Comparison of ENCODE assay signal across 35 cellular contexts in genomic region chr17:77933777-77934398, GRCh38. TPM values are rescaled to one million over a fixed set of nuclear protein-coding genes. Genes with fewer than 3 reads are reported as not detected.
DNase-seq lines count a peak whose midpoint lies in the region; ATAC-seq, FAIRE-seq and TF ChIP-seq lines count a peak whose summit lies in the region.
"Had no signal": no experiment of that assay in that cellular context is flagged by ENCODE, and none has a peak within 500 bp of the region (broad histone marks: within the 10 kb centered on the region; RNA-seq: fewer than 3 reads in every experiment).

No MANE protein-coding gene starts in this region.

- WGBS in HepG2 (ENCODE audit: low lambda C conversion rate), result 65% methylated on average over 6 of the region's 6 CpGs
- 76% methylated on average over 5 of the region's 6 CpGs for WGBS in right lobe of liver (ENCODE audit: insufficient coverage, low coverage, low lambda C conversion rate, missing lambda C conversion rate)

- no peak overlapping the region for H3K9ac ChIP-seq in HepG2 (ENCODE audit: insufficient read depth, low read depth, low read length)

- H3K9me3 Mint-ChIP-seq in central memory CD8-positive, alpha-beta T cell, result no peaks in the 10 kb centered on the region
- H3K9me3 Mint-ChIP-seq: activated naive CD4-positive, alpha-beta T cell treated with anti-CD3 and anti-CD28 coated beads for 36 hours; activated T-helper 1 cell treated with anti-CD3 and anti-CD28 coated beads, Interleukin-12 subunit alpha, Interleukin-12 subunit beta, Interleukin-2, Interleukin-4 antibody, amounts not matched to agents 30 ng/mL and 10 ng/mL and 1 ng/mL, durations not matched to agents 14 hours and 24 hours and 36 hours; CD8-positive, alpha-beta memory T cell; dendritic cell treated with granulocyte-macrophage colony-stimulating factor and Interleukin-4, amounts not matched to agents 40 ng/mL and 50 ng/mL, for 4 days had no signal

- no peaks in the 10 kb centered on the region for H3K79me2 ChIP-seq in HepG2 (ENCODE audit: insufficient read depth, low read length)

- H3K27me3 ChIP-seq in HepG2 (ENCODE audit: control insufficient read depth in 1 of 2, insufficient read depth in 2 of 2, low read length in 2 of 2) (peaks cover 7 to 50% of the 10 kb centered on the region in 2 experiments; a peak in 3 of 5 replicates), right lobe of liver (no peaks in the 10 kb centered on the region)
- H3K27me3 ChIP-seq: BE2C, MG63 had no signal

- no peaks in the 10 kb centered on the region for H3K36me3 ChIP-seq in HepG2 (replicated peaks in 1 of 2; ENCODE audit: control insufficient read depth in 1 of 2, insufficient read depth in 2 of 2, low read length in 2 of 2)
- H3K36me3 ChIP-seq in right lobe of liver, result no peaks in the 10 kb centered on the region
- H3K36me3 ChIP-seq: adrenal gland, BE2C, left ventricle myocardium inferior, MG63 had no signal

- in situ Hi-C loops in HepG2 (cut with HindIII; ENCODE audit: extremely low pct_ligation_motif_present, low pct_unique_long_range_greater_than_20kb), result no loop called here

- no peak overlapping the region for H3K4me2 ChIP-seq in HepG2 (ENCODE audit: low read depth, low read length)

- H3K4me3 ChIP-seq in HepG2 (replicated peaks in 1 of 3; ENCODE audit: insufficient read depth in 1 of 3, low read depth in 2 of 3, low read length in 3 of 3) (no peak overlapping the region), right lobe of liver (no peak overlapping the region)
- H3K4me3 ChIP-seq: adrenal gland, left ventricle myocardium inferior, MG63, SK-N-MC had no signal

- no peak for TF ChIP-seq RAD21 in HepG2 (CRISPR knock-in tag; IDR thresholded peaks at IDR 0.05)

- H3K9me3 ChIP-seq in HepG2 (ENCODE audit: low read length) (no peaks in the 10 kb centered on the region), right lobe of liver (no peaks in the 10 kb centered on the region)
- H3K9me3 ChIP-seq: adrenal gland, BE2C, left ventricle myocardium inferior, MG63 had no signal

- peaks cover 25% of the 10 kb centered on the region for H3K27me3 Mint-ChIP-seq in central memory CD8-positive, alpha-beta T cell

- POLR2A ChIA-PET in HepG2 (lab: Yijun Ruan, JAX), result interaction anchor here (0.7 to 1.5 kb wide), 2 partner anchors 24 to 25 kb away, joined by 3 to 7 read pairs; partner anchors contain the start of gene TNRC6C

- BruUV-seq in HepG2 (replicated peaks; lab: Mats Ljungman, UMichigan), result no TSS peak

- no peak overlapping the region for H3K4me3 Mint-ChIP-seq in central memory CD8-positive, alpha-beta T cell
- H3K4me3 Mint-ChIP-seq: activated naive CD4-positive, alpha-beta T cell treated with anti-CD3 and anti-CD28 coated beads for 36 hours; activated T-helper 1 cell treated with anti-CD3 and anti-CD28 coated beads, Interleukin-12 subunit alpha, Interleukin-12 subunit beta, Interleukin-2, Interleukin-4 antibody, amounts not matched to agents 30 ng/mL and 10 ng/mL and 1 ng/mL, durations not matched to agents 14 hours and 24 hours and 36 hours; CD8-positive, alpha-beta memory T cell; dendritic cell treated with granulocyte-macrophage colony-stimulating factor and Interleukin-4, amounts not matched to agents 40 ng/mL and 50 ng/mL, for 4 days had no signal

- DNase-seq in HepG2 (ENCODE audit: low spot score) (no peak), right lobe of liver (no peak), NOMO-1 treated with DMSO at 0.1 percent for 48 hours (lab: John Stamatoyannopoulos, UW; ENCODE audit: unreplicated experiment) (peak; percentile 67), sciatic nerve (ENCODE audit: low spot score) (no peak), LoVo (ENCODE audit: low spot score) (no peak)
- DNase-seq in central memory CD8-positive, alpha-beta T cell (ENCODE audit: low spot score in 2 of 2), result no peak
- DNase-seq: activated CD4-positive, alpha-beta T cell treated with anti-CD3 and anti-CD28 coated beads, Interleukin-2, amount 50 U/mL, for 48 hours; activated naive CD4-positive, alpha-beta T cell treated with anti-CD3 and anti-CD28 coated beads for 36 hours; adrenal gland; BE2C; CD8-positive, alpha-beta memory T cell; central memory CD4-positive, alpha-beta T cell; DMS 273 treated with DMSO at 0.1 percent for 48 hours; EL; KG1; left ventricle myocardium inferior; MG63; NCI-H146; NCI-H2107; NCI-H446; NCI-H748 treated with DMSO at 0.1 percent for 48 hours; stimulated activated CD4-positive, alpha-beta T cell treated with anti-CD3 and anti-CD28 coated beads, Interleukin-4, amount 100 ng/mL, for 4 hours; substantia nigra had no signal

- no peaks in the 10 kb centered on the region for H4K20me1 ChIP-seq in HepG2 (ENCODE audit: insufficient read depth, low read length)

- TF ChIP-seq CTCF in HepG2 (CRISPR knock-in tag; IDR thresholded peaks at IDR 0.05) (no peak), right lobe of liver (IDR thresholded peaks at IDR 0.05) (no peak)

- FAIRE-seq in HepG2 (lab: Jason Lieb, UNC), result no peak
- FAIRE-seq: GM12892, HTR-8/SVneo, keratinocyte, TTC549 had no signal

- no peaks in the 10 kb centered on the region for H3K36me3 Mint-ChIP-seq in central memory CD8-positive, alpha-beta T cell (ENCODE audit: insufficient read depth)
- H3K36me3 Mint-ChIP-seq: CD8-positive, alpha-beta memory T cell had no signal

- ATAC-seq in HepG2, result no peak
- ATAC-seq in right lobe of liver, result no peak
- ATAC-seq in central memory CD8-positive, alpha-beta T cell (replicated peaks; ENCODE audit: extremely low read depth, poor library complexity, severe bottlenecking), result no peak
- peak; percentile 36 for ATAC-seq in sciatic nerve
- no peak for ATAC-seq in HG02610 (IDR thresholded peaks at IDR 0.05; ENCODE audit: unreplicated experiment)
- no peak for ATAC-seq in HG03354 (IDR thresholded peaks at IDR 0.05; ENCODE audit: poor library complexity, severe bottlenecking, unreplicated experiment)
- ATAC-seq: activated CD4-positive, CD25-positive, alpha-beta regulatory T cell treated with anti-CD3 and anti-CD28 coated beads, Interleukin-2, amount 50 U/mL, for 24 hours; HCT116 had no signal

- TF ChIP-seq POLR2A in HepG2 (IDR thresholded peaks at IDR 0.05; ENCODE audit: insufficient read depth in 1 of 2, low read depth in 2 of 2, low read length in 2 of 2) (no peak), right lobe of liver (IDR thresholded peaks at IDR 0.05) (no peak)

- CTCF ChIA-PET in HepG2 (lab: Yijun Ruan, JAX; ENCODE audit: low intra/inter-chr PET ratio, low total read pairs), result no interaction called here

- intact Hi-C loops in HepG2 (cut with micrococcal nuclease; ENCODE audit: unreplicated experiment) (no loop called here), right lobe of liver (cut with DNase I) (no loop called here), sciatic nerve (cut with DNase I) (no loop called here)

- H3K27ac Mint-ChIP-seq in central memory CD8-positive, alpha-beta T cell (ENCODE audit: low read depth), result peak overlapping the region; percentile 48
- H3K27ac Mint-ChIP-seq: activated naive CD4-positive, alpha-beta T cell treated with anti-CD3 and anti-CD28 coated beads for 36 hours; activated T-helper 1 cell treated with anti-CD3 and anti-CD28 coated beads, Interleukin-12 subunit alpha, Interleukin-12 subunit beta, Interleukin-2, Interleukin-4 antibody, amounts not matched to agents 30 ng/mL and 10 ng/mL and 1 ng/mL, durations not matched to agents 14 hours and 24 hours and 36 hours; dendritic cell treated with granulocyte-macrophage colony-stimulating factor and Interleukin-4, amounts not matched to agents 40 ng/mL and 50 ng/mL, for 4 days had no signal

- peaks cover 15% of the 10 kb centered on the region for H3K4me1 ChIP-seq in HepG2 (ENCODE audit: insufficient read depth, low read length)
- peaks cover 0 to 6% (median 0%) of the 10 kb centered on the region in 4 donors for H3K4me1 ChIP-seq in right lobe of liver
- H3K4me1 ChIP-seq: adrenal gland, BE2C, left ventricle myocardium inferior had no signal

- peaks cover 15% of the 10 kb centered on the region for H3K4me1 Mint-ChIP-seq in central memory CD8-positive, alpha-beta T cell

- no peak overlapping the region for H2AFZ ChIP-seq in HepG2 (ENCODE audit: low read length)

- no peak overlapping the region for H3K27ac ChIP-seq in HepG2 (ENCODE audit: extremely low read length, insufficient read depth, low read length)
- H3K27ac ChIP-seq in right lobe of liver, result no peak overlapping the region
- H3K27ac ChIP-seq: adrenal gland, left ventricle myocardium inferior, RWPE1, SK-N-MC had no signal

- TF ChIP-seq EP300 in HepG2 (IDR thresholded peaks at IDR 0.05; ENCODE audit: low read depth in 2 of 2, low read length in 2 of 2) (no peak), HepG2 (CRISPR knock-in tag; IDR thresholded peaks at IDR 0.05; ENCODE audit: borderline replicate concordance) (no peak)

TF ChIP-seq in HepG2, 621 proteins besides CTCF, POLR2A, EP300 and RAD21 (continues in another document):
- TF ChIP-seq TARDBP (CRISPR knock-in tag; IDR thresholded peaks at IDR 0.05), result no peak

RNA-seq across cellular contexts. Expression of gene TNRC6C, which starts 24.6 kb away (rescaled TPM):
- 4.7 and 4.9 TPM in 2 replicates for total RNA-seq in HepG2 (2016; rRNA removed; fragmentation: Illumina TruSeq; extraction: Trizol)
- 11.1 and 13.2 TPM in 2 replicates for total RNA-seq in HepG2 (2016; cell fraction: cytosol; rRNA removed; fragmentation: Illumina TruSeq; extraction: Trizol; ENCODE audit: low read depth)
- 3.2 TPM in 2 replicates for total RNA-seq in HepG2 (2016; cell fraction: insoluble cytoplasmic fraction; rRNA removed; fragmentation: Illumina TruSeq; extraction: Trizol)
- 2.2 and 2.9 TPM in 2 replicates for total RNA-seq in HepG2 (2016; cell fraction: membrane; rRNA removed; fragmentation: Illumina TruSeq; extraction: Trizol)
- total RNA-seq in HepG2 (2016; cell fraction: nucleus; rRNA removed; fragmentation: Illumina TruSeq; extraction: Trizol), result 7.0 and 9.7 TPM in 2 replicates
- polyA plus RNA-seq in HepG2 (2011; rRNA removed), result 0.61 and 0.66 TPM in 2 replicates
- polyA plus RNA-seq in HepG2 (2011; cell fraction: cytosol; rRNA removed), result 0.35 and 0.46 TPM in 2 replicates
- polyA plus RNA-seq in HepG2 (2011; cell fraction: nucleus; rRNA removed), result 3.4 and 4.2 TPM in 2 replicates
- polyA plus RNA-seq in HepG2 (2012), result 3.6 and 4.0 TPM in 2 replicates
- 0.14 and 0.17 TPM in 2 replicates for polyA plus RNA-seq in HepG2 (2016; cell fraction: cytosol; fragmentation: Illumina TruSeq; extraction: Trizol; ENCODE audit: low read depth)
- 2.5 and 3.2 TPM in 2 replicates for polyA plus RNA-seq in HepG2 (2016; cell fraction: insoluble cytoplasmic fraction; fragmentation: Illumina TruSeq; extraction: Trizol; ENCODE audit: low read depth)
- 0.18 and 0.30 TPM in 2 replicates for polyA plus RNA-seq in HepG2 (2016; cell fraction: membrane; fragmentation: Illumina TruSeq; extraction: Trizol; ENCODE audit: low read depth)
- 10.3 and 10.4 TPM in 2 replicates for polyA plus RNA-seq in HepG2 (2016; cell fraction: nucleus; fragmentation: Illumina TruSeq; extraction: Trizol; ENCODE audit: insufficient read depth, low read depth)
- 4.5 and 10.3 TPM in 2 replicates for polyA minus RNA-seq in HepG2 (2011; rRNA and poly(A)+ RNA removed; ENCODE audit: low replicate concordance)
- 2.3 and 2.8 TPM in 2 replicates for polyA minus RNA-seq in HepG2 (2011; cell fraction: cytosol; rRNA and poly(A)+ RNA removed)
- 6.7 and 7.3 TPM in 2 replicates for polyA minus RNA-seq in HepG2 (2011; cell fraction: nucleus; rRNA and poly(A)+ RNA removed)
- total RNA-seq in right lobe of liver, result 10 to 100 TPM in 1 of 6 experiments, 1 to 10 TPM in 5; 1.9 to 10.6 (median 7.7) TPM
- total RNA-seq in sciatic nerve, result 69.3 TPM
